ENCODE assay signal across 1 cellular context in genomic region chr5:142845954-142846398, GRCh38.
TF ChIP-seq lines count a peak whose summit lies in the region.

No MANE protein-coding gene starts in this region.

TF ChIP-seq in K562, 482 proteins besides CTCF, POLR2A, EP300 and RAD21 (continued from another document):
- TF ChIP-seq, protein P1, sequence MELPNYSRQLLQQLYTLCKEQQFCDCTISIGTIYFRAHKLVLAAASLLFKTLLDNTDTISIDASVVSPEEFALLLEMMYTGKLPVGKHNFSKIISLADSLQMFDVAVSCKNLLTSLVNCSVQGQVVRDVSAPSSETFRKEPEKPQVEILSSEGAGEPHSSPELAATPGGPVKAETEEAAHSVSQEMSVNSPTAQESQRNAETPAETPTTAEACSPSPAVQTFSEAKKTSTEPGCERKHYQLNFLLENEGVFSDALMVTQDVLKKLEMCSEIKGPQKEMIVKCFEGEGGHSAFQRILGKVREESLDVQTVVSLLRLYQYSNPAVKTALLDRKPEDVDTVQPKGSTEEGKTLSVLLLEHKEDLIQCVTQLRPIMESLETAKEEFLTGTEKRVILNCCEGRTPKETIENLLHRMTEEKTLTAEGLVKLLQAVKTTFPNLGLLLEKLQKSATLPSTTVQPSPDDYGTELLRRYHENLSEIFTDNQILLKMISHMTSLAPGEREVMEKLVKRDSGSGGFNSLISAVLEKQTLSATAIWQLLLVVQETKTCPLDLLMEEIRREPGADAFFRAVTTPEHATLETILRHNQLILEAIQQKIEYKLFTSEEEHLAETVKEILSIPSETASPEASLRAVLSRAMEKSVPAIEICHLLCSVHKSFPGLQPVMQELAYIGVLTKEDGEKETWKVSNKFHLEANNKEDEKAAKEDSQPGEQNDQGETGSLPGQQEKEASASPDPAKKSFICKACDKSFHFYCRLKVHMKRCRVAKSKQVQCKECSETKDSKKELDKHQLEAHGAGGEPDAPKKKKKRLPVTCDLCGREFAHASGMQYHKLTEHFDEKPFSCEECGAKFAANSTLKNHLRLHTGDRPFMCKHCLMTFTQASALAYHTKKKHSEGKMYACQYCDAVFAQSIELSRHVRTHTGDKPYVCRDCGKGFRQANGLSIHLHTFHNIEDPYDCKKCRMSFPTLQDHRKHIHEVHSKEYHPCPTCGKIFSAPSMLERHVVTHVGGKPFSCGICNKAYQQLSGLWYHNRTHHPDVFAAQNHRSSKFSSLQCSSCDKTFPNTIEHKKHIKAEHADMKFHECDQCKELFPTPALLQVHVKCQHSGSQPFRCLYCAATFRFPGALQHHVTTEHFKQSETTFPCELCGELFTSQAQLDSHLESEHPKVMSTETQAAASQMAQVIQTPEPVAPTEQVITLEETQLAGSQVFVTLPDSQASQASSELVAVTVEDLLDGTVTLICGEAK (IDR thresholded peaks at IDR 0.05) = no peak
- TF ChIP-seq, protein P1 (CRISPR knock-in tag; IDR thresholded peaks at IDR 0.05) = no peak
- TF ChIP-seq ZNF766 (CRISPR knock-in tag; conservative IDR thresholded peaks at IDR 0.05) (0 out of 2 replicates have a peak, but pooled peaks have one; percentile 36), LARP7 (IDR thresholded peaks at IDR 0.05) (no peak), C11orf30 (IDR thresholded peaks at IDR 0.05; ENCODE audit: low read depth) (peak; percentile 75)
